8 cellular contexts compared by ENCODE assay signal in the genomic region with DNA sequence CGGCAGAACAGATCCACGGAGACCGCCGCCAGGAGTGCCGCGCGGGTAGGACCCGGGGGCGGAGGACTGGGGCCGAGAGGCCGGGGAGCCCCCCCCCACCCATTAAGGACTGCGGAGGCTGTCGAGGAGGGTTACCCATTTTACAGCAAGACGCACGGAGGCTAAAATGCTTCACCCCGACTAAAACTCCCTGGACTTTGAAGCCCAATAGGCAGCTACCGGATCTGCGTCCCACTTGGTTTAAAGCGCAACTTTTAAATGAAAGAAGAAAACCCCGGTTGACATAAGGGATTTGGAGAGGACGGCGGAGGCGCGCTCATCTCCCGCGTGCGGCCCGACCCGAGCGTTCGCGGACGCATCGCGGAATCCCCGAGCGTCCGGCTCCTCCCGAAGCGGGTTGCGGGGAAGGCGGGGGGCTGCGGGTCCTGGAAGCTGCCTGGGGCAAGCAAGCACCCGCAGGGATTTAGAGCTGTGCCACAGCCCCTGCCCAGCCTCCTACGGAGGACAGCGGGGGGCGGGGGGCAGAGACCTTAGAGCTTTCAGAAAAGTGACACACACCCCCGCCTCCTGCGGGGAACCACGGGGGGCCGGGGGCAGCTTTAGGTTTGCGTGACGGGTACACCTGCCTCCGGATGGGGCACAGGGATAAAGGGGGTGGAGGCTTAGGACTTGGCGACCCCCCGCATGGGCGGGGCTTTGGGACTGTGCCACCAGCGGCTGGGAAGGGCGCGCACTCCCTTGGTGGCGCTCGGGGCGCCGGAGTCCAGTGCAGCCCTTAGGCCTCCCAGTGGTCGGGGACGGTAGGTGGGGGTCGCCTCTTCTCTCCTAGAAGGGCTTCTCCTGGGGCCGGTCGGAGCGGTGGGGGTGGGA. TPM values are rescaled to one million over a fixed set of nuclear protein-coding genes. Genes with fewer than 3 reads are reported as not detected.
A peak's percentile ranks its signal among the peaks of the same experiment; 100 is the strongest.
DNase-seq lines count a peak whose midpoint lies in the region; ATAC-seq and TF ChIP-seq lines count a peak whose summit lies in the region.

No MANE protein-coding gene starts in this region.

- H3K9me3 ChIP-seq in fibroblast of lung (ENCODE audit: control insufficient read depth, insufficient read depth, low read depth, low read length) (no peaks in the 10 kb centered on the region), ovary (no peaks in the 10 kb centered on the region)

- 1% methylated on average over 55 to 70 of the region's 70 CpGs for WGBS in ovary, 3 donors

- no peaks in the 10 kb centered on the region for H4K20me1 ChIP-seq in fibroblast of lung (ENCODE audit: control insufficient read depth, extremely low read depth, insufficient read depth, low read length)

- TF ChIP-seq POLR2A in ovary (IDR thresholded peaks at IDR 0.05): no peak

- no peak for TF ChIP-seq EP300 in ovary (IDR thresholded peaks at IDR 0.05)

- TF ChIP-seq CTCF in fibroblast of lung (conservative IDR thresholded peaks at IDR 0.05 in 1 of 2, IDR thresholded peaks at IDR 0.05 in 1 of 2; ENCODE audit: low read depth in 1 of 2, low read length in 2 of 2): no peak
- TF ChIP-seq CTCF in ovary (IDR thresholded peaks at IDR 0.05): no peak

- H3K36me3 ChIP-seq in fibroblast of lung (ENCODE audit: control insufficient read depth, insufficient read depth, low read length): no peaks in the 10 kb centered on the region
- no peaks in the 10 kb centered on the region for H3K36me3 ChIP-seq in ovary

- no peaks in the 10 kb centered on the region for H3K4me1 ChIP-seq in fibroblast of lung (ENCODE audit: control insufficient read depth, extremely low read depth, insufficient read depth, low read length)
- H3K4me1 ChIP-seq in ovary (ENCODE audit: insufficient read depth): no peaks in the 10 kb centered on the region

- intact Hi-C loops in ovary (cut with DNase I): loop anchor here in 2 of 4 donors (10.0 kb wide), 2 partner anchors 173 to 543 kb away; no protein-coding TSS in a partner anchor

- no peaks in the 10 kb centered on the region for H3K79me2 ChIP-seq in fibroblast of lung (ENCODE audit: control insufficient read depth, insufficient read depth, low read length)

- DNase-seq in Daoy (ENCODE audit: low read depth): peak; percentile 53
- DNase-seq in NCI-H748 (lab: John Stamatoyannopoulos, UW; ENCODE audit: unreplicated experiment): peak; percentile 65
- DNase-seq in fibroblast of lung (ENCODE audit: low read depth in 2 of 2): peak; percentile 20 to 65
- DNase-seq in ovary: no peak
- DNase-seq in NCI-H2107 (lab: John Stamatoyannopoulos, UW): no peak
- DNase-seq in amygdala (lab: John Stamatoyannopoulos, UW): no peak

- H3K4me3 ChIP-seq in fibroblast of lung (replicated peaks in 1 of 4; ENCODE audit: control extremely low read depth in 1 of 4, insufficient read depth in 1 of 4, low read depth in 3 of 4, low read length in 4 of 4): peak overlapping the region; percentile 10 to 29 (median 20)
- peak overlapping the region; percentile 8 for H3K4me3 ChIP-seq in ovary

- H3K4me2 ChIP-seq in fibroblast of lung (ENCODE audit: extremely low read depth, insufficient read depth, low read length): peak overlapping the region; percentile 54

- no peak overlapping the region for H3K9ac ChIP-seq in fibroblast of lung (ENCODE audit: insufficient read depth, low read length)

- H3K27me3 ChIP-seq in fibroblast of lung (ENCODE audit: control insufficient read depth, insufficient read depth, low read length) (no peaks in the 10 kb centered on the region), ovary (no peaks in the 10 kb centered on the region)

- ATAC-seq in HG03025 (IDR thresholded peaks at IDR 0.05; ENCODE audit: low FRiP score, unreplicated experiment): no peak
- no peak for ATAC-seq in GM18511 (IDR thresholded peaks at IDR 0.05; ENCODE audit: unreplicated experiment)

- no peak overlapping the region for H2AFZ ChIP-seq in fibroblast of lung (ENCODE audit: low read length)

- H3K27ac ChIP-seq in fibroblast of lung (ENCODE audit: insufficient read depth, low read length) (no peak overlapping the region), ovary (no peak overlapping the region)

RNA-seq across cellular contexts. Expression of a gene that starts 0.8 kb away (rescaled TPM):
- total RNA-seq in Daoy (2014; rRNA removed; shearing (Covaris generic)): 2.9 and 4.3 TPM in 2 replicates
- total RNA-seq in fibroblast of lung (1.8 and 2.1 TPM in 2 replicates), ovary (10 to 100 TPM in 1 of 7 donors, 1 to 10 TPM in 4, under 1 TPM in 2; 0.63 to 25.2 (median 4.1) TPM)
- polyA plus RNA-seq in fibroblast of lung (0.07 and 1.2 TPM in 2 replicates), ovary (1 to 10 TPM in 1 of 2 donors, under 1 TPM in 1; 0.75 to 1.7 TPM)
- 0.13 and 1.4 TPM in 2 replicates for polyA plus RNA-seq in fibroblast of lung (2012)
- polyA minus RNA-seq in fibroblast of lung (ENCODE audit: low replicate concordance): 5.7 and 5.9 TPM in 2 replicates

Comparison
In these comparisons a context has a peak if more than half of its experiments do, and no peak if none do; other contexts are left out.
1. DNase-seq: peak in Daoy (single experiment), NCI-H748 (single experiment) and fibroblast of lung (2 of 2); none in ovary (0 of 5), NCI-H2107 (single experiment) and amygdala (0 of 56).